ENCODE assay signal across 13 cellular contexts in the genomic region with DNA sequence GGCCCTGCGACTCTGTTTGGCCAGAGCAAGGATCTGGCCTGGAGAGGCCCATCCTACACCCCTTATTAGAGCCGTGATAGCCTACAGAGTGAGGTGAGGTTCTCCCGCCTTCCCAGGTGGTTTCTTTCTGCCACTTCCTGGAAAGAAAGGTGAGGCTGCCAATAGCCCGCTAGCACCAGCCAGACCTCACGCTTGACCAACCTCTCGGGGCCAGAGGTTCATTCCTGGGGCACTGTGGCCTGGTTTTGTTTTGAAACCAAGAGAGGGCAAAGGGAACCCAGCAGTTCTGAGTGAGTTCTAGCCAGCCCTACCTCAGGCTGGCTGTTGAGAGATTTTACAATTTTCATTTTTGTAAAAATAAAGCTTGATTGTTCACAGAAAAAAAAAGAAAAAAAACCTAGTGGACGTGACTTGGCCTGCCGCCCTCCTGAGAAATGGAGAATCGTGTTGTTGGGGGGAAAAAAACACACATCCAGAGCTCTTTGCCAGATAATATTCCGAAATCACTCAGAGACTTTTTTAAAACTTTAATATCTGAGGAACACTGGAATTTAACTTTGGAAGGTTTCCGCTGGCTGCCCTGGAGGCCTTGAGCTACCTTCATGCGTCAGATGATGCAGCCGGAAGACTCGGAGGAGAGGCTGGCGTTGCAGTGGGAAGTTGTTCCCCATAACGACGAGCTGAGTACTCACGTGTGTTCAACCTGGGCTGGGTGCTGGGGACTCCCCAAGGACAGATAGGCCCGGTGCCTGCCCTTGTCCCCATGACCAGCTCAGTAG.
A peak's percentile ranks its signal among the peaks of the same experiment; 100 is the strongest.
DNase-seq lines count a peak whose midpoint lies in the region; ATAC-seq, FAIRE-seq and TF ChIP-seq lines count a peak whose summit lies in the region.
"Had no signal": no experiment of that assay in that cellular context is flagged by ENCODE, and none has a peak within 500 bp of the region (broad histone marks: within the 10 kb centered on the region; RNA-seq: fewer than 3 reads in every experiment).

No MANE protein-coding gene starts in this region.

- H2AFZ ChIP-seq in HepG2 (ENCODE audit: low read length), result no peak overlapping the region

- H3K9me3 Mint-ChIP-seq in central memory CD8-positive, alpha-beta T cell, result no peaks in the 10 kb centered on the region
- H3K9me3 Mint-ChIP-seq in naive thymus-derived CD8-positive, alpha-beta T cell, result no peaks in the 10 kb centered on the region
- no peaks in the 10 kb centered on the region for H3K9me3 Mint-ChIP-seq in activated T-helper 1 cell treated with anti-CD3 and anti-CD28 coated beads, Interleukin-12 subunit alpha, Interleukin-12 subunit beta, Interleukin-2, Interleukin-4 antibody, amounts not matched to agents 30 ng/mL and 10 ng/mL and 1 ng/mL, durations not matched to agents 14 hours and 24 hours and 36 hours
- H3K9me3 Mint-ChIP-seq: activated naive CD4-positive, alpha-beta T cell treated with anti-CD3 and anti-CD28 coated beads, Interleukin-2, amount 50 U/mL, for 72 hours had no signal

- H3K4me1 ChIP-seq in liver (ENCODE audit: control insufficient read depth in 4 of 4, insufficient read depth in 4 of 4, low read length in 3 of 4) (peaks cover 10 to 16% (median 12%) of the 10 kb centered on the region in 4 donors), HepG2 (ENCODE audit: insufficient read depth, low read length) (0 out of 2 replicates have a peak, but pooled peaks cover 10% of the 10 kb centered on the region), aorta (ENCODE audit: control insufficient read depth in 1 of 2, insufficient read depth in 2 of 2, low read length in 2 of 2) (no peaks in the 10 kb centered on the region), HAP-1 (no peaks in the 10 kb centered on the region)

- H4K20me1 ChIP-seq in HepG2 (ENCODE audit: insufficient read depth, low read length), result no peaks in the 10 kb centered on the region

- intact Hi-C loops in HepG2 (cut with micrococcal nuclease; ENCODE audit: unreplicated experiment) (no loop called here), aorta (cut with DNase I) (no loop called here)
- intact Hi-C loops in activated T-helper 1 cell treated with anti-CD3 and anti-CD28 coated beads, Interleukin-12 subunit alpha, Interleukin-12 subunit beta, Interleukin-2, Interleukin-4 antibody, amounts not matched to agents 30 ng/mL and 10 ng/mL and 1 ng/mL, durations not matched to agents 14 hours and 24 hours and 36 hours (cut with micrococcal nuclease), result no loop called here

- peaks cover 34% of the 10 kb centered on the region for H3K36me3 Mint-ChIP-seq in central memory CD8-positive, alpha-beta T cell (ENCODE audit: insufficient read depth)
- peaks cover 0 to 68% (median 2%) of the 10 kb centered on the region in 3 donors for H3K36me3 Mint-ChIP-seq in naive thymus-derived CD8-positive, alpha-beta T cell
- H3K36me3 Mint-ChIP-seq in activated T-helper 1 cell treated with anti-CD3 and anti-CD28 coated beads, Interleukin-12 subunit alpha, Interleukin-12 subunit beta, Interleukin-2, Interleukin-4 antibody, amounts not matched to agents 30 ng/mL and 10 ng/mL and 1 ng/mL, durations not matched to agents 14 hours and 24 hours and 36 hours (ENCODE audit: low read depth), result peaks cover 17% of the 10 kb centered on the region
- H3K36me3 Mint-ChIP-seq: activated naive CD4-positive, alpha-beta T cell treated with anti-CD3 and anti-CD28 coated beads, Interleukin-2, amount 50 U/mL, for 72 hours had no signal

- CTCF ChIA-PET in HepG2 (lab: Yijun Ruan, JAX; ENCODE audit: low intra/inter-chr PET ratio, low total read pairs), result no interaction called here

- DNase-seq in HepG2 (ENCODE audit: low spot score) (no peak), aorta (peak in 1 of 2 donors; percentile 64), NCI-H1092 (lab: John Stamatoyannopoulos, UW) (no peak), HAP-1 (ENCODE audit: low spot score in 2 of 2) (no peak)
- DNase-seq in central memory CD8-positive, alpha-beta T cell (ENCODE audit: low spot score in 2 of 2), result no peak
- DNase-seq in naive thymus-derived CD8-positive, alpha-beta T cell, result no peak
- DNase-seq in activated T-helper 1 cell treated with anti-CD3 and anti-CD28 coated beads, Interleukin-12 subunit alpha, Interleukin-12 subunit beta, Interleukin-2, Interleukin-4 antibody, amounts not matched to agents 30 ng/mL and 10 ng/mL and 1 ng/mL, durations not matched to agents 14 hours and 24 hours and 36 hours (ENCODE audit: low spot score), result no peak
- DNase-seq: hypothalamus, KG1, NCI-H187, NCI-H748 treated with DMSO at 0.1 percent for 48 hours had no signal

- WGBS in liver, result 61% methylated on average over 19 of the region's 19 CpGs
- WGBS in HepG2 (ENCODE audit: low lambda C conversion rate), result 95% methylated on average over 19 of the region's 19 CpGs
- WGBS in aorta, 2 donors, result 52 to 57% methylated on average over 19 of the region's 19 CpGs

- no peak for FAIRE-seq in HepG2 (lab: Jason Lieb, UNC)

- BruUV-seq in HepG2 (replicated peaks; lab: Mats Ljungman, UMichigan), result no TSS peak

- H3K9me3 ChIP-seq in liver (ENCODE audit: control insufficient read depth in 4 of 4, low read length in 3 of 4) (no peaks in the 10 kb centered on the region), HepG2 (ENCODE audit: low read length) (no peaks in the 10 kb centered on the region), aorta (ENCODE audit: control insufficient read depth, low read length) (no peaks in the 10 kb centered on the region), HAP-1 (no peaks in the 10 kb centered on the region)

- TF ChIP-seq RAD21 in liver (IDR thresholded peaks at IDR 0.05) (peak; percentile 62 to 63), HepG2 (CRISPR knock-in tag; IDR thresholded peaks at IDR 0.05) (no peak)

- H3K27me3 ChIP-seq in liver (ENCODE audit: control insufficient read depth in 4 of 4, insufficient read depth in 4 of 4, low read length in 3 of 4) (no peaks in the 10 kb centered on the region), HepG2 (ENCODE audit: control insufficient read depth in 1 of 2, insufficient read depth in 2 of 2, low read length in 2 of 2) (no peaks in the 10 kb centered on the region), aorta (ENCODE audit: control insufficient read depth in 1 of 2, insufficient read depth in 2 of 2, low read length in 1 of 2) (no peaks in the 10 kb centered on the region), HAP-1 (ENCODE audit: low read depth) (no peaks in the 10 kb centered on the region)

- H3K36me3 ChIP-seq in liver (ENCODE audit: control insufficient read depth in 4 of 4, insufficient read depth in 3 of 4, low read depth in 1 of 4, low read length in 3 of 4), result peaks cover 0 to 12% (median 3%) of the 10 kb centered on the region in 4 donors
- peaks cover 21 to 79% of the 10 kb centered on the region in 2 experiments; a peak in 4 of 5 replicates for H3K36me3 ChIP-seq in HepG2 (replicated peaks in 1 of 2; ENCODE audit: control insufficient read depth in 1 of 2, insufficient read depth in 2 of 2, low read length in 2 of 2)
- peaks cover 0 to 1% of the 10 kb centered on the region in 2 donors for H3K36me3 ChIP-seq in aorta (ENCODE audit: control insufficient read depth in 1 of 2, insufficient read depth in 2 of 2, low read length in 1 of 2)
- H3K36me3 ChIP-seq in HAP-1 (replicated peaks), result no peaks in the 10 kb centered on the region

- peak overlapping the region; percentile 23 for H3K4me3 Mint-ChIP-seq in central memory CD8-positive, alpha-beta T cell
- no peak overlapping the region for H3K4me3 Mint-ChIP-seq in naive thymus-derived CD8-positive, alpha-beta T cell
- H3K4me3 Mint-ChIP-seq in activated T-helper 1 cell treated with anti-CD3 and anti-CD28 coated beads, Interleukin-12 subunit alpha, Interleukin-12 subunit beta, Interleukin-2, Interleukin-4 antibody, amounts not matched to agents 30 ng/mL and 10 ng/mL and 1 ng/mL, durations not matched to agents 14 hours and 24 hours and 36 hours, result no peak overlapping the region

- TF ChIP-seq CTCF in liver (IDR thresholded peaks at IDR 0.05; ENCODE audit: low read depth, low read length, missing input control) (no peak), HepG2 (CRISPR knock-in tag; IDR thresholded peaks at IDR 0.05) (no peak)

- POLR2A ChIA-PET in HepG2 (lab: Yijun Ruan, JAX), result no interaction called here
- POLR2A ChIA-PET in naive thymus-derived CD8-positive, alpha-beta T cell (lab: Charles Lee), result no interaction called here

- H3K27ac Mint-ChIP-seq in central memory CD8-positive, alpha-beta T cell (ENCODE audit: low read depth), result peak overlapping the region; percentile 84
- peak overlapping the region in 6 of 10 donors; percentile 36 to 94 (median 52) for H3K27ac Mint-ChIP-seq in naive thymus-derived CD8-positive, alpha-beta T cell
- H3K27ac Mint-ChIP-seq in activated T-helper 1 cell treated with anti-CD3 and anti-CD28 coated beads, Interleukin-12 subunit alpha, Interleukin-12 subunit beta, Interleukin-2, Interleukin-4 antibody, amounts not matched to agents 30 ng/mL and 10 ng/mL and 1 ng/mL, durations not matched to agents 14 hours and 24 hours and 36 hours, result no peak overlapping the region

- H3K79me2 ChIP-seq in HepG2 (ENCODE audit: insufficient read depth, low read length), result no peaks in the 10 kb centered on the region

- ATAC-seq in HepG2, result no peak
- ATAC-seq in central memory CD8-positive, alpha-beta T cell (replicated peaks; ENCODE audit: extremely low read depth, poor library complexity, severe bottlenecking), result no peak
- no peak for ATAC-seq in naive thymus-derived CD8-positive, alpha-beta T cell
- peak; percentile 42 for ATAC-seq in aorta (ENCODE audit: low FRiP score)

- no peak for TF ChIP-seq EP300 in HepG2 (IDR thresholded peaks at IDR 0.05; ENCODE audit: low read depth in 2 of 2, low read length in 2 of 2)
- no peak for TF ChIP-seq EP300 in HepG2 (CRISPR knock-in tag; IDR thresholded peaks at IDR 0.05; ENCODE audit: borderline replicate concordance)

- H3K27me3 Mint-ChIP-seq in central memory CD8-positive, alpha-beta T cell, result no peaks in the 10 kb centered on the region
- H3K27me3 Mint-ChIP-seq in naive thymus-derived CD8-positive, alpha-beta T cell, result no peaks in the 10 kb centered on the region
- H3K27me3 Mint-ChIP-seq in activated T-helper 1 cell treated with anti-CD3 and anti-CD28 coated beads, Interleukin-12 subunit alpha, Interleukin-12 subunit beta, Interleukin-2, Interleukin-4 antibody, amounts not matched to agents 30 ng/mL and 10 ng/mL and 1 ng/mL, durations not matched to agents 14 hours and 24 hours and 36 hours (ENCODE audit: insufficient read depth), result no peaks in the 10 kb centered on the region

- H3K27ac ChIP-seq in liver (ENCODE audit: low read depth in 1 of 2, low read length in 2 of 2) (peak overlapping the region; percentile 68 to 91), HepG2 (ENCODE audit: extremely low read length, insufficient read depth, low read length) (no peak overlapping the region), aorta (ENCODE audit: low read depth in 1 of 2, low read length in 2 of 2) (peak overlapping the region in 1 of 2 donors; percentile 58)

- no peak overlapping the region for H3K4me3 ChIP-seq in liver (ENCODE audit: low read depth in 1 of 3, low read length in 3 of 3)
- no peak overlapping the region for H3K4me3 ChIP-seq in HepG2 (replicated peaks in 1 of 3; ENCODE audit: insufficient read depth in 1 of 3, low read depth in 2 of 3, low read length in 3 of 3)
- no peak overlapping the region for H3K4me3 ChIP-seq in aorta (ENCODE audit: low read length in 2 of 2)
- no peak overlapping the region for H3K4me3 ChIP-seq in HAP-1

- peaks cover 13% of the 10 kb centered on the region for H3K4me1 Mint-ChIP-seq in central memory CD8-positive, alpha-beta T cell
- peaks cover 0 to 16% (median 10%) of the 10 kb centered on the region in 4 donors for H3K4me1 Mint-ChIP-seq in naive thymus-derived CD8-positive, alpha-beta T cell
- H3K4me1 Mint-ChIP-seq in activated T-helper 1 cell treated with anti-CD3 and anti-CD28 coated beads, Interleukin-12 subunit alpha, Interleukin-12 subunit beta, Interleukin-2, Interleukin-4 antibody, amounts not matched to agents 30 ng/mL and 10 ng/mL and 1 ng/mL, durations not matched to agents 14 hours and 24 hours and 36 hours (ENCODE audit: low read depth), result no peaks in the 10 kb centered on the region

- H3K4me2 ChIP-seq in HepG2 (ENCODE audit: low read depth, low read length), result no peak overlapping the region

- in situ Hi-C loops in HepG2 (cut with HindIII; ENCODE audit: extremely low pct_ligation_motif_present, low pct_unique_long_range_greater_than_20kb), result no loop called here
- in situ Hi-C loops in HAP-1 (cut with MboI; ENCODE audit: low sequenced_read_pairs), result no loop called here

- H3K9ac ChIP-seq in liver (ENCODE audit: low read depth in 1 of 2, low read length in 2 of 2) (peak overlapping the region in 1 of 2 donors; percentile 74), HepG2 (ENCODE audit: insufficient read depth, low read depth, low read length) (no peak overlapping the region)

- TF ChIP-seq POLR2A in HepG2 (IDR thresholded peaks at IDR 0.05; ENCODE audit: insufficient read depth in 1 of 2, low read depth in 2 of 2, low read length in 2 of 2), result no peak
